Comparison of ENCODE assay signal across 11 cellular contexts in genomic region chr9:33718987-33719386, GRCh38.
DNase-seq lines count a peak whose midpoint lies in the region; ATAC-seq lines count a peak whose summit lies in the region.
"Had no signal": no experiment of that assay in that cellular context is flagged by ENCODE, and none has a peak within 500 bp of the region (broad histone marks: within the 10 kb centered on the region; RNA-seq: fewer than 3 reads in every experiment).

No MANE protein-coding gene starts in this region.

- H3K9me3 Mint-ChIP-seq in T-helper 2 cell treated with Interferon-gamma antibody and Interleukin-4, amounts not matched to agents 5 μg/mL and 100 μg/mL, for 36 hours = no peaks in the 10 kb centered on the region
- H3K9me3 Mint-ChIP-seq: immature natural killer cell; neural crest cell; T-helper 1 cell treated with Interleukin-12 subunit alpha and Interleukin-12 subunit beta and Interleukin-4 antibody, amounts not matched to agents 30 μg/mL and 1 μg/mL, for 36 hours had no signal

- ATAC-seq in right cardiac atrium = peak; percentile 46 to 61

- no peak overlapping the region for H3K4me3 Mint-ChIP-seq in T-helper 2 cell treated with Interferon-gamma antibody and Interleukin-4, amounts not matched to agents 5 μg/mL and 100 μg/mL, for 36 hours
- H3K4me3 Mint-ChIP-seq: neural crest cell; T-helper 1 cell treated with Interleukin-12 subunit alpha and Interleukin-12 subunit beta and Interleukin-4 antibody, amounts not matched to agents 30 μg/mL and 1 μg/mL, for 36 hours had no signal

- 66% methylated on average over 7 of the region's 7 CpGs for WGBS in right cardiac atrium

- peaks cover 16% of the 10 kb centered on the region for H3K27me3 Mint-ChIP-seq in T-helper 2 cell treated with Interferon-gamma antibody and Interleukin-4, amounts not matched to agents 5 μg/mL and 100 μg/mL, for 36 hours (ENCODE audit: low read depth)

- H3K9me3 ChIP-seq in right cardiac atrium (ENCODE audit: control insufficient read depth, low read length) = no peaks in the 10 kb centered on the region

- no peak overlapping the region for H3K4me3 ChIP-seq in right cardiac atrium (ENCODE audit: low read length)

- DNase-seq in A172 (ENCODE audit: low spot score) (peak; percentile 47), LHCN-M2 (ENCODE audit: low read depth) (peak; percentile 29), UCSD-AML1 (lab: John Stamatoyannopoulos, UW; ENCODE audit: unreplicated experiment) (peak; percentile 67), right cardiac atrium (peak; percentile 39 to 57 (median 53)), glomerular visceral epithelial cell (ENCODE audit: extremely low spot score) (no peak), NCI-H2227 treated with DMSO at 0.1 percent for 48 hours (lab: John Stamatoyannopoulos, UW) (no peak), GOT3 (lab: John Stamatoyannopoulos, UW) (no peak)
- DNase-seq in T-helper 2 cell treated with Interferon-gamma antibody and Interleukin-4, amounts not matched to agents 5 μg/mL and 100 μg/mL, for 36 hours (ENCODE audit: low spot score) = no peak

- H3K4me1 ChIP-seq in right cardiac atrium (ENCODE audit: control insufficient read depth, insufficient read depth, low read length) = peaks cover 3% of the 10 kb centered on the region

- intact Hi-C loops in right cardiac atrium (cut with DNase I) = loop anchor here in 1 of 4 donors (2.0 kb wide), 1 partner anchor 94 kb away; no protein-coding TSS in a partner anchor

- H3K27ac ChIP-seq in right cardiac atrium (ENCODE audit: low read length) = no peak overlapping the region

- peaks cover 1% of the 10 kb centered on the region for H3K4me1 Mint-ChIP-seq in T-helper 2 cell treated with Interferon-gamma antibody and Interleukin-4, amounts not matched to agents 5 μg/mL and 100 μg/mL, for 36 hours (ENCODE audit: low read depth)
- H3K4me1 Mint-ChIP-seq: neural crest cell had no signal

- no peaks in the 10 kb centered on the region for H3K36me3 Mint-ChIP-seq in T-helper 2 cell treated with Interferon-gamma antibody and Interleukin-4, amounts not matched to agents 5 μg/mL and 100 μg/mL, for 36 hours (ENCODE audit: low read depth)
- H3K36me3 Mint-ChIP-seq: immature natural killer cell had no signal

- no peaks in the 10 kb centered on the region for H3K27me3 ChIP-seq in right cardiac atrium (ENCODE audit: control insufficient read depth, insufficient read depth)

- H3K27ac Mint-ChIP-seq in T-helper 2 cell treated with Interferon-gamma antibody and Interleukin-4, amounts not matched to agents 5 μg/mL and 100 μg/mL, for 36 hours = no peak overlapping the region
- H3K27ac Mint-ChIP-seq: immature natural killer cell; T-helper 1 cell treated with Interleukin-12 subunit alpha and Interleukin-12 subunit beta and Interleukin-4 antibody, amounts not matched to agents 30 μg/mL and 1 μg/mL, for 36 hours had no signal

Comparison
In these comparisons a context has a peak if more than half of its experiments do, and no peak if none do; other contexts are left out.
1. DNase-seq: peak in A172 (single experiment), LHCN-M2 (single experiment), UCSD-AML1 (single experiment) and right cardiac atrium (3 of 3); none in T-helper 2 cell treated with Interferon-gamma antibody and Interleukin-4, amounts not matched to agents 5 μg/mL and 100 μg/mL, for 36 hours (single experiment), glomerular visceral epithelial cell (single experiment), NCI-H2227 treated with DMSO at 0.1 percent for 48 hours (single experiment) and GOT3 (single experiment).